1 cellular context compared by ENCODE assay signal in genomic region chr3:130915567-130916292, GRCh38.
A peak's percentile ranks its signal among the peaks of the same experiment; 100 is the strongest.
TF ChIP-seq lines count a peak whose summit lies in the region.

No MANE protein-coding gene starts in this region.

TF ChIP-seq in GM12878, 131 proteins besides CTCF, POLR2A, EP300 and RAD21 (continued from another document):
- TF ChIP-seq E4F1 (IDR thresholded peaks at IDR 0.05; ENCODE audit: borderline replicate concordance, partially characterized antibody) (no peak), MEF2A (IDR thresholded peaks at IDR 0.05; ENCODE audit: insufficient read depth, low read depth, low read length) (0 out of 2 replicates have a peak, but pooled peaks have one; percentile 36)
